In genomic region chr15:56273724-56274123, GRCh38 we compare ENCODE assay signal across 7 cellular contexts.
"Had no signal": no experiment of that assay in that cellular context is flagged by ENCODE, and none has a peak within 500 bp of the region (broad histone marks: within the 10 kb centered on the region; RNA-seq: fewer than 3 reads in every experiment).

No MANE protein-coding gene starts in this region.

- FAIRE-seq: HepG2, HTR-8/SVneo had no signal

- H3K4me2 ChIP-seq: KMS-11 had no signal

- H3K27ac ChIP-seq: HL-60, KMS-11 had no signal

- ATAC-seq: HepG2 had no signal

- H3K9ac ChIP-seq: KMS-11 had no signal

- DNase-seq: IMR-90, KBM-7, KG1 had no signal
